In genomic region chr9:114276908-114277821, GRCh38 we compare ENCODE assay signal across 11 cellular contexts. TPM values are rescaled to one million over a fixed set of nuclear protein-coding genes. Genes with fewer than 3 reads are reported as not detected.
A peak's percentile ranks its signal among the peaks of the same experiment; 100 is the strongest.
DNase-seq lines count a peak whose midpoint lies in the region; ATAC-seq, FAIRE-seq and TF ChIP-seq lines count a peak whose summit lies in the region.
"Had no signal": no experiment of that assay in that cellular context is flagged by ENCODE, and none has a peak within 500 bp of the region (broad histone marks: within the 10 kb centered on the region; RNA-seq: fewer than 3 reads in every experiment).

No MANE protein-coding gene starts in this region.

- TF ChIP-seq CTCF in ascending aorta (IDR thresholded peaks at IDR 0.05) (no peak), spleen (IDR thresholded peaks at IDR 0.05 in 8 of 11, conservative IDR thresholded peaks at IDR 0.05 in 3 of 11) (no peak)

- no peaks in the 10 kb centered on the region for H3K9me3 ChIP-seq in ascending aorta
- H3K9me3 ChIP-seq in spleen = no peaks in the 10 kb centered on the region
- H3K9me3 ChIP-seq: BLaER1 had no signal

- H3K4me1 ChIP-seq in ascending aorta (peaks cover 0 to 11% of the 10 kb centered on the region in 2 donors), spleen (no peaks in the 10 kb centered on the region)

- TF ChIP-seq POLR2A in spleen (IDR thresholded peaks at IDR 0.05) = no peak

- CTCF ChIA-PET in activated CD4-positive, alpha-beta T cell treated with anti-CD3 and anti-CD28 coated beads for 36 hours (lab: Charles Lee) = no interaction called here

- no peaks in the 10 kb centered on the region for H3K36me3 Mint-ChIP-seq in activated CD4-positive, alpha-beta T cell treated with anti-CD3 and anti-CD28 coated beads for 36 hours (ENCODE audit: low read depth)
- no peaks in the 10 kb centered on the region for H3K36me3 Mint-ChIP-seq in stimulated activated memory B cell treated with anti-CD40 and anti-IgM and Interleukin-4, amounts not matched to agents 10 μg/mL and 1 μg/mL and 100 μg/mL, for 72 hours
- H3K36me3 Mint-ChIP-seq: activated naive CD8-positive, alpha-beta T cell treated with anti-CD3 and anti-CD28 coated beads for 36 hours had no signal

- no peaks in the 10 kb centered on the region for H3K9me3 Mint-ChIP-seq in activated CD4-positive, alpha-beta T cell treated with anti-CD3 and anti-CD28 coated beads for 36 hours (ENCODE audit: low read depth)
- H3K9me3 Mint-ChIP-seq in stimulated activated memory B cell treated with anti-CD40 and anti-IgM and Interleukin-4, amounts not matched to agents 10 μg/mL and 1 μg/mL and 100 μg/mL, for 72 hours = peaks cover 7% of the 10 kb centered on the region
- H3K9me3 Mint-ChIP-seq: activated naive CD8-positive, alpha-beta T cell treated with anti-CD3 and anti-CD28 coated beads for 36 hours had no signal

- no peaks in the 10 kb centered on the region for H3K27me3 Mint-ChIP-seq in activated CD4-positive, alpha-beta T cell treated with anti-CD3 and anti-CD28 coated beads for 36 hours
- peaks cover 9% of the 10 kb centered on the region for H3K27me3 Mint-ChIP-seq in stimulated activated memory B cell treated with anti-CD40 and anti-IgM and Interleukin-4, amounts not matched to agents 10 μg/mL and 1 μg/mL and 100 μg/mL, for 72 hours
- H3K27me3 Mint-ChIP-seq: activated naive CD8-positive, alpha-beta T cell treated with anti-CD3 and anti-CD28 coated beads for 36 hours had no signal

- H3K27me3 ChIP-seq in ascending aorta (no peaks in the 10 kb centered on the region), spleen (replicated peaks in 1 of 7) (peaks cover 0 to 7% (median 0%) of the 10 kb centered on the region in 7 donors)
- H3K27me3 ChIP-seq: BLaER1 had no signal

- intact Hi-C loops in activated CD4-positive, alpha-beta T cell treated with anti-CD3 and anti-CD28 coated beads for 36 hours (cut with DNase I, micrococcal nuclease) = no loop called here
- intact Hi-C loops in ascending aorta (cut with DNase I) = loop anchor here (1.0 kb wide), 1 partner anchor 38 kb away; no protein-coding TSS in a partner anchor
- intact Hi-C loops in spleen (cut with DNase I; ENCODE audit: low total_unique reads) = no loop called here

- POLR2A ChIA-PET in activated CD4-positive, alpha-beta T cell treated with anti-CD3 and anti-CD28 coated beads for 36 hours (lab: Charles Lee) = no interaction called here

- no peak overlapping the region for H3K4me3 Mint-ChIP-seq in activated CD4-positive, alpha-beta T cell treated with anti-CD3 and anti-CD28 coated beads for 36 hours
- no peak overlapping the region for H3K4me3 Mint-ChIP-seq in stimulated activated memory B cell treated with anti-CD40 and anti-IgM and Interleukin-4, amounts not matched to agents 10 μg/mL and 1 μg/mL and 100 μg/mL, for 72 hours
- H3K4me3 Mint-ChIP-seq: activated naive CD8-positive, alpha-beta T cell treated with anti-CD3 and anti-CD28 coated beads for 36 hours had no signal

- no peak for FAIRE-seq in frontal cortex (lab: Jason Lieb, UNC)

- no peak for ATAC-seq in activated CD4-positive, alpha-beta T cell treated with anti-CD3 and anti-CD28 coated beads for 36 hours
- ATAC-seq in stimulated activated memory B cell treated with anti-CD40 and anti-IgM and Interleukin-4, amounts not matched to agents 10 μg/mL and 1 μg/mL and 100 μg/mL, for 72 hours = no peak

- H3K27ac ChIP-seq in ascending aorta (no peak overlapping the region), spleen (no peak overlapping the region)
- H3K27ac ChIP-seq: BLaER1 had no signal

- no peaks in the 10 kb centered on the region for H3K36me3 ChIP-seq in ascending aorta
- H3K36me3 ChIP-seq in spleen = no peaks in the 10 kb centered on the region

- no peaks in the 10 kb centered on the region for H3K4me1 Mint-ChIP-seq in activated CD4-positive, alpha-beta T cell treated with anti-CD3 and anti-CD28 coated beads for 36 hours
- no peaks in the 10 kb centered on the region for H3K4me1 Mint-ChIP-seq in stimulated activated memory B cell treated with anti-CD40 and anti-IgM and Interleukin-4, amounts not matched to agents 10 μg/mL and 1 μg/mL and 100 μg/mL, for 72 hours
- H3K4me1 Mint-ChIP-seq: activated naive CD8-positive, alpha-beta T cell treated with anti-CD3 and anti-CD28 coated beads for 36 hours had no signal

- H3K4me3 ChIP-seq in ascending aorta (no peak overlapping the region), spleen (no peak overlapping the region)
- H3K4me3 ChIP-seq: BLaER1 had no signal

- H3K27ac Mint-ChIP-seq in activated CD4-positive, alpha-beta T cell treated with anti-CD3 and anti-CD28 coated beads for 36 hours = no peak overlapping the region
- no peak overlapping the region for H3K27ac Mint-ChIP-seq in stimulated activated memory B cell treated with anti-CD40 and anti-IgM and Interleukin-4, amounts not matched to agents 10 μg/mL and 1 μg/mL and 100 μg/mL, for 72 hours
- H3K27ac Mint-ChIP-seq: activated naive CD8-positive, alpha-beta T cell treated with anti-CD3 and anti-CD28 coated beads for 36 hours had no signal

- DNase-seq in activated CD4-positive, alpha-beta T cell treated with anti-CD3 and anti-CD28 coated beads for 36 hours = peak; percentile 3
- no peak for DNase-seq in activated CD4-positive, alpha-beta T cell treated with anti-CD3 and anti-CD28 coated beads, Interleukin-2, amount 50 U/mL, for 4 hours
- DNase-seq in ascending aorta (ENCODE audit: low spot score in 2 of 2) = peak; percentile 2 to 56
- DNase-seq in islet precursor cell = peak; percentile 76
- peak; percentile 44 for DNase-seq in spleen
- no peak for DNase-seq in GM19238 (ENCODE audit: insufficient read length, low spot score)
- DNase-seq in frontal cortex (ENCODE audit: low spot score in 2 of 2) = no peak
- DNase-seq: activated naive CD8-positive, alpha-beta T cell treated with anti-CD3 and anti-CD28 coated beads for 36 hours; stimulated activated CD4-positive, alpha-beta T cell treated with anti-CD3 and anti-CD28 coated beads, Interleukin-1b, Interleukin-23, amount 100 ng/mL, for 48 hours had no signal

- WGBS in spleen, 5 donors = 83 to 89% (median 86%) methylated on average over 18 of the region's 18 CpGs

RNA-seq across cellular contexts. Expression of gene ORM1, which starts 45.7 kb away (rescaled TPM):
- not detected for total RNA-seq in activated CD4-positive, alpha-beta T cell treated with anti-CD3 and anti-CD28 coated beads for 36 hours
- total RNA-seq in ascending aorta (53.3 TPM), spleen (10 to 100 TPM in 2 of 7 donors, 1 to 10 TPM in 4, under 1 TPM in 1; 0.95 to 13.6 (median 6.2) TPM), frontal cortex (0.82 TPM)
- polyA plus RNA-seq in spleen = 1 to 10 TPM in 2 of 3 donors, under 1 TPM in 1; 0.99 to 2.0 (median 1.7) TPM
- total RNA-seq: activated naive CD8-positive, alpha-beta T cell treated with anti-CD3 and anti-CD28 coated beads for 36 hours had no signal

RNA-seq across cellular contexts. Expression of gene ORM2, which starts 52.5 kb away (rescaled TPM):
- total RNA-seq in activated CD4-positive, alpha-beta T cell treated with anti-CD3 and anti-CD28 coated beads for 36 hours = not detected
- total RNA-seq in ascending aorta (0.64 TPM), spleen (under 1 TPM in 2 of 7 donors, not detected in 5; 0.57 to 0.93 TPM), frontal cortex (not detected)
- polyA plus RNA-seq in spleen = under 1 TPM in 2 of 3 donors, not detected in 1; 0.13 to 0.18 TPM
- total RNA-seq: activated naive CD8-positive, alpha-beta T cell treated with anti-CD3 and anti-CD28 coated beads for 36 hours had no signal

Comparison
In these comparisons a context has a peak if more than half of its experiments do, and no peak if none do; other contexts are left out.
1. DNase-seq: peak in activated CD4-positive, alpha-beta T cell treated with anti-CD3 and anti-CD28 coated beads for 36 hours (single experiment), ascending aorta (2 of 2), islet precursor cell (single experiment) and spleen (single experiment); none in activated CD4-positive, alpha-beta T cell treated with anti-CD3 and anti-CD28 coated beads, Interleukin-2, amount 50 U/mL, for 4 hours (0 of 2), GM19238 (single experiment) and frontal cortex (0 of 2).